29 cellular contexts compared by ENCODE assay signal in genomic region chr2:172858473-172858745, GRCh38.
DNase-seq lines count a peak whose midpoint lies in the region; ATAC-seq and TF ChIP-seq lines count a peak whose summit lies in the region.
"Had no signal": no experiment of that assay in that cellular context is flagged by ENCODE, and none has a peak within 500 bp of the region (broad histone marks: within the 10 kb centered on the region; RNA-seq: fewer than 3 reads in every experiment).

No MANE protein-coding gene starts in this region.

- POLR2A ChIA-PET in IMR-90 (lab: Charles Lee; ENCODE audit: unreplicated experiment), result no interaction called here

- 0 out of 2 replicates have a peak overlapping the region, but pooled peaks have one; percentile 38 for H2BK20ac ChIP-seq in IMR-90 (ENCODE audit: low read depth, low read length)

- H2BK12ac ChIP-seq in trophoblast cell (ENCODE audit: low read length), result peak overlapping the region; percentile 58

- H3K56ac ChIP-seq in IMR-90 (ENCODE audit: extremely low read depth, insufficient read depth, low read length), result no peak overlapping the region

- no peaks in the 10 kb centered on the region for H3K9me1 ChIP-seq in IMR-90 (ENCODE audit: insufficient read depth, low read length)

- no peak for TF ChIP-seq RAD21 in IMR-90 (IDR thresholded peaks at IDR 0.05; ENCODE audit: low read length)

- no peaks in the 10 kb centered on the region for H3K36me3 Mint-ChIP-seq in stimulated activated memory B cell treated with anti-CD40 and anti-IgM and Interleukin-4, amounts not matched to agents 10 μg/mL and 1 μg/mL and 100 μg/mL, for 72 hours
- H3K36me3 Mint-ChIP-seq: CD14-positive monocyte, memory B cell, WTC11 had no signal

- H4K5ac ChIP-seq in IMR-90 (ENCODE audit: low read depth, low read length), result peak overlapping the region; percentile 54; the same call in 1 of the 2 replicates

- no peak for ATAC-seq in IMR-90 (ENCODE audit: low read depth)
- ATAC-seq in HG02623 (IDR thresholded peaks at IDR 0.05; ENCODE audit: unreplicated experiment), result no peak
- ATAC-seq in stimulated activated memory B cell treated with anti-CD40 and anti-IgM and Interleukin-4, amounts not matched to agents 10 μg/mL and 1 μg/mL and 100 μg/mL, for 72 hours, result no peak
- ATAC-seq: left colon, upper lobe of right lung, WTC11 had no signal

- peaks cover 27% of the 10 kb centered on the region for H3K27me3 Mint-ChIP-seq in stimulated activated memory B cell treated with anti-CD40 and anti-IgM and Interleukin-4, amounts not matched to agents 10 μg/mL and 1 μg/mL and 100 μg/mL, for 72 hours

- peak; percentile 45 for DNase-seq in IMR-90
- DNase-seq in amniotic epithelial cell (ENCODE audit: low read depth), result peak; percentile 84
- DNase-seq in fibroblast of pulmonary artery (ENCODE audit: low read depth), result peak; percentile 62
- DNase-seq in trophoblast cell, result no peak
- no peak for DNase-seq in cortex of kidney (lab: John Stamatoyannopoulos, UW)
- no peak for DNase-seq in testis
- DNase-seq: activated CD4-positive, alpha-beta T cell treated with anti-CD3 and anti-CD28 coated beads, Interleukin-2, amount 50 U/mL, for 1 hour; activated effector memory CD4-positive, alpha-beta T cell treated with Interleukin-2 at 50 U/mL for 16 hours; activated T-cell treated with anti-CD3 and anti-CD28 coated beads, Interleukin-2, amount 50 U/mL, for 1 hour; aorta; Caco-2; hippocampal formation; left colon; NCI-H1092; NCI-H1694 treated with DMSO at 0.1 percent for 48 hours; NCI-H510A; right lobe of liver; stimulated activated CD4-positive, alpha-beta T cell treated with anti-CD3 and anti-CD28 coated beads, Interleukin-4, amount 100 ng/mL, for 1 hour; upper lobe of right lung had no signal

- H3K4me1 ChIP-seq in IMR-90 (ENCODE audit: control insufficient read depth, insufficient read depth, low read length) (peaks cover 10% of the 10 kb centered on the region), trophoblast cell (ENCODE audit: control insufficient read depth in 1 of 2, insufficient read depth in 2 of 2, low read length in 2 of 2) (no peaks in the 10 kb centered on the region), testis (no peaks in the 10 kb centered on the region)
- H3K4me1 ChIP-seq: Caco-2, right lobe of liver had no signal

- TF ChIP-seq CTCF in IMR-90 (conservative IDR thresholded peaks at IDR 0.05; ENCODE audit: low read depth, low read length) (no peak), fibroblast of pulmonary artery (IDR thresholded peaks at IDR 0.05; ENCODE audit: low read length, missing control alignments) (no peak), testis (IDR thresholded peaks at IDR 0.05) (no peak)

- peak overlapping the region; percentile 42; the same call in 1 of the 2 replicates for H4K91ac ChIP-seq in IMR-90 (ENCODE audit: insufficient read depth, low read depth, low read length)
- no peak overlapping the region for H4K91ac ChIP-seq in trophoblast cell (ENCODE audit: low read depth, low read length)

- H3K4me2 ChIP-seq in IMR-90 (ENCODE audit: low read depth, low read length), result peak overlapping the region; percentile 30; the same call in 1 of the 2 replicates
- H3K4me2 ChIP-seq in trophoblast cell (ENCODE audit: low read length), result no peak overlapping the region

- H3K9me3 Mint-ChIP-seq in stimulated activated memory B cell treated with anti-CD40 and anti-IgM and Interleukin-4, amounts not matched to agents 10 μg/mL and 1 μg/mL and 100 μg/mL, for 72 hours, result peaks cover 7% of the 10 kb centered on the region
- H3K9me3 Mint-ChIP-seq: central memory CD8-positive, alpha-beta T cell; dendritic cell treated with granulocyte-macrophage colony-stimulating factor and Interleukin-4, amounts not matched to agents 40 ng/mL and 50 ng/mL, for 4 days had no signal

- no peak overlapping the region for H2AK9ac ChIP-seq in IMR-90 (replicated peaks; ENCODE audit: low read depth, low read length, poor library complexity)

- H3K23ac ChIP-seq in IMR-90 (ENCODE audit: low read depth, low read length) (no peak overlapping the region), trophoblast cell (ENCODE audit: low read length) (no peak overlapping the region)

- H3K4ac ChIP-seq in IMR-90 (ENCODE audit: low read depth, low read length) (peak overlapping the region; percentile 22; the same call in 1 of the 2 replicates), trophoblast cell (ENCODE audit: low read depth, low read length) (no peak overlapping the region)

- no peak overlapping the region for H3K27ac Mint-ChIP-seq in stimulated activated memory B cell treated with anti-CD40 and anti-IgM and Interleukin-4, amounts not matched to agents 10 μg/mL and 1 μg/mL and 100 μg/mL, for 72 hours
- H3K27ac Mint-ChIP-seq: activated naive CD8-positive, alpha-beta T cell; CD14-positive monocyte; dendritic cell treated with granulocyte-macrophage colony-stimulating factor and Interleukin-4, amounts not matched to agents 40 ng/mL and 50 ng/mL, for 4 days; memory B cell; WTC11 had no signal

- H3K36me3 ChIP-seq in IMR-90 (ENCODE audit: control insufficient read depth, insufficient read depth, low read length), result no peaks in the 10 kb centered on the region
- H3K36me3 ChIP-seq in trophoblast cell (ENCODE audit: control insufficient read depth in 1 of 2, insufficient read depth in 2 of 2, low read length in 2 of 2), result no peaks in the 10 kb centered on the region
- H3K36me3 ChIP-seq in testis (ENCODE audit: low read depth, missing control alignments), result no peaks in the 10 kb centered on the region
- H3K36me3 ChIP-seq: esophagus muscularis mucosa, right lobe of liver, upper lobe of right lung had no signal

- CTCF ChIA-PET in IMR-90 (lab: Yijun Ruan, JAX), result interaction anchor here (1.4 kb wide), 1 partner anchor 19 kb away, joined by 3 read pairs; no protein-coding TSS in a partner anchor

- no peak overlapping the region for H2AFZ ChIP-seq in IMR-90 (replicated peaks; ENCODE audit: low read length, poor library complexity)
- H2AFZ ChIP-seq in trophoblast cell (ENCODE audit: insufficient read depth, low read length, poor library complexity), result no peak overlapping the region

- no peak overlapping the region for H3K4me3 ChIP-seq in IMR-90 (ENCODE audit: insufficient read depth, low read depth, low read length)
- no peak overlapping the region for H3K4me3 ChIP-seq in fibroblast of pulmonary artery (replicated peaks; ENCODE audit: low read depth, low read length)
- H3K4me3 ChIP-seq in trophoblast cell (ENCODE audit: low read depth, low read length), result no peak overlapping the region
- no peak overlapping the region for H3K4me3 ChIP-seq in testis
- H3K4me3 ChIP-seq: esophagus muscularis mucosa, right lobe of liver, upper lobe of right lung had no signal

- no peaks in the 10 kb centered on the region for H3K79me2 ChIP-seq in trophoblast cell (ENCODE audit: control insufficient read depth, insufficient read depth, low read length, poor library complexity)

- H3K9ac ChIP-seq in IMR-90 (ENCODE audit: low read depth, low read length), result no peak overlapping the region
- no peak overlapping the region for H3K9ac ChIP-seq in trophoblast cell (ENCODE audit: low read length)

- WGBS in IMR-90 (ENCODE audit: extremely low coverage in 2 of 2, insufficient read length in 1 of 2), 2 experiments, result no CpG with 5 or more reads among the region's 1 CpG
- WGBS in trophoblast cell (ENCODE audit: extremely low coverage, insufficient coverage, insufficient read length), result no CpG with 5 or more reads among the region's 1 CpG
- WGBS in testis, 2 donors, result 81 to 85% methylated on average over 1 of the region's 1 CpG

- dilution Hi-C loops in IMR-90 (cut with HindIII; ENCODE audit: low sequenced_read_pairs, unreplicated experiment), result no loop called here

- in situ Hi-C loops in IMR-90 (cut with MboI; ENCODE audit: low sequenced_read_pairs), result no loop called here

- intact Hi-C loops in IMR-90 (cut with micrococcal nuclease) (no loop called here), testis (cut with DNase I; ENCODE audit: low total_unique reads) (no loop called here)

- no TSS peak for BruUV-seq in IMR-90 (replicated peaks; lab: Mats Ljungman, UMichigan)

- no peak overlapping the region for H3K4me3 Mint-ChIP-seq in stimulated activated memory B cell treated with anti-CD40 and anti-IgM and Interleukin-4, amounts not matched to agents 10 μg/mL and 1 μg/mL and 100 μg/mL, for 72 hours
- H3K4me3 Mint-ChIP-seq: activated naive CD8-positive, alpha-beta T cell; CD14-positive monocyte; central memory CD8-positive, alpha-beta T cell; dendritic cell treated with granulocyte-macrophage colony-stimulating factor and Interleukin-4, amounts not matched to agents 40 ng/mL and 50 ng/mL, for 4 days; memory B cell; neural crest cell; WTC11 had no signal

- H3K9me3 ChIP-seq in IMR-90 (ENCODE audit: control insufficient read depth, insufficient read depth, low read length), result no peaks in the 10 kb centered on the region
- no peaks in the 10 kb centered on the region for H3K9me3 ChIP-seq in trophoblast cell (ENCODE audit: insufficient read depth, low read depth, low read length)
- H3K9me3 ChIP-seq in testis, result no peaks in the 10 kb centered on the region
- H3K9me3 ChIP-seq: right lobe of liver had no signal

- H2BK5ac ChIP-seq in IMR-90 (ENCODE audit: low read depth, low read length, poor library complexity, severe bottlenecking) (peak overlapping the region; percentile 65), trophoblast cell (ENCODE audit: low read depth, low read length, poor library complexity) (peak overlapping the region; percentile 7)

- H2AK5ac ChIP-seq in IMR-90 (ENCODE audit: low read depth, low read length), result peak overlapping the region; percentile 8; the same call in 1 of the 2 replicates
- H2AK5ac ChIP-seq in trophoblast cell (ENCODE audit: low read length), result no peak overlapping the region

- H4K20me1 ChIP-seq in IMR-90 (ENCODE audit: insufficient read depth, low read length), result no peaks in the 10 kb centered on the region

- no peaks in the 10 kb centered on the region for H3K27me3 ChIP-seq in IMR-90 (ENCODE audit: control insufficient read depth, insufficient read depth, low read length)
- no peaks in the 10 kb centered on the region for H3K27me3 ChIP-seq in trophoblast cell (ENCODE audit: insufficient read depth, low read length)
- no peaks in the 10 kb centered on the region for H3K27me3 ChIP-seq in testis
- H3K27me3 ChIP-seq: right lobe of liver had no signal

- H3K4me1 Mint-ChIP-seq in stimulated activated memory B cell treated with anti-CD40 and anti-IgM and Interleukin-4, amounts not matched to agents 10 μg/mL and 1 μg/mL and 100 μg/mL, for 72 hours, result no peaks in the 10 kb centered on the region
- H3K4me1 Mint-ChIP-seq: CD14-positive monocyte; central memory CD8-positive, alpha-beta T cell; memory B cell had no signal

- no peak overlapping the region for H4K12ac ChIP-seq in trophoblast cell (ENCODE audit: low read depth, low read length)

- peak overlapping the region; percentile 86; the same call in 1 of the 2 replicates for H3K18ac ChIP-seq in IMR-90 (ENCODE audit: low read depth, low read length)
- H3K18ac ChIP-seq in trophoblast cell (ENCODE audit: low read length), result no peak overlapping the region

- H3K27ac ChIP-seq in IMR-90 (ENCODE audit: insufficient read depth, low read length) (no peak overlapping the region), trophoblast cell (ENCODE audit: low read depth, low read length) (no peak overlapping the region), testis (no peak overlapping the region)
- H3K27ac ChIP-seq: esophagus muscularis mucosa, right lobe of liver, upper lobe of right lung had no signal

- H2BK120ac ChIP-seq in IMR-90 (ENCODE audit: low read depth, low read length) (peak overlapping the region; percentile 30; the same call in 1 of the 2 replicates), trophoblast cell (ENCODE audit: insufficient read depth, low read length, poor library complexity) (no peak overlapping the region)

- H3K79me1 ChIP-seq in IMR-90 (ENCODE audit: low read depth in 1 of 2, low read length in 2 of 2), result no peaks in the 10 kb centered on the region
- no peaks in the 10 kb centered on the region for H3K79me1 ChIP-seq in trophoblast cell (ENCODE audit: low read length)

- peak overlapping the region; percentile 35; the same call in 1 of the 2 replicates for H3K14ac ChIP-seq in IMR-90 (replicated peaks; ENCODE audit: low read depth, low read length)
- no peak overlapping the region for H3K14ac ChIP-seq in trophoblast cell (ENCODE audit: low read length)

- TF ChIP-seq POLR2A in IMR-90 (IDR thresholded peaks at IDR 0.05; ENCODE audit: low read depth, low read length) (no peak), testis (IDR thresholded peaks at IDR 0.05) (no peak)

- no peak overlapping the region for H4K8ac ChIP-seq in IMR-90 (ENCODE audit: low read depth in 2 of 2, low read length in 2 of 2)
- peak overlapping the region; percentile 19 for H4K8ac ChIP-seq in trophoblast cell (ENCODE audit: low read depth, low read length)

- H2BK15ac ChIP-seq in IMR-90 (ENCODE audit: low read depth, low read length), result no peak overlapping the region

Comparison
In these comparisons a context has a peak if more than half of its experiments do, and no peak if none do; other contexts are left out.
1. DNase-seq: peak in IMR-90 (single experiment), amniotic epithelial cell (single experiment) and fibroblast of pulmonary artery (single experiment); none in trophoblast cell (0 of 2), cortex of kidney (single experiment) and testis (single experiment).